ENCODE assay signal across 8 cellular contexts in the genomic region with DNA sequence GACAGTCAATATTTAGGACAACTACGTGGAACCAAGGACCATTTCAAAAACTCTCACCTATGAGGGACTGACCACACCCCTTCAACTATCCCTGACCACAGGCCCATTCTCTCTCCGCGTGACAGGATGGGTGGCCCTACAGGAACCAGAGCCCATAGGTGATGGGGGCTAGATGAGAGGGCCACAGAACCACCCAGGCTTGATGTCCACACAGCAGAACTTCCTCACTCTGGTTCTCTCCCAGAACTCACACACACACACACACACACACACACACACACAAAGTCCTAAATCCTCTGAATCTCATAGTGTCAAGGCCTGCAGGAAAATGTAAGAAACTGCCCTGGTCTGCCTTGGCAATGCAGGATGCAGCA.
A peak's percentile ranks its signal among the peaks of the same experiment; 100 is the strongest.
DNase-seq lines count a peak whose midpoint lies in the region; ATAC-seq and TF ChIP-seq lines count a peak whose summit lies in the region.

No MANE protein-coding gene starts in this region.

- in situ Hi-C loops in KBM-7 (cut with MboI; ENCODE audit: low pct_unique_long_range_greater_than_20kb, low sequenced_read_pairs) = loop anchor here (25.0 kb wide), 1 partner anchor 237 kb away; no protein-coding TSS in a partner anchor

- no peak for TF ChIP-seq CTCF in NB4 (IDR thresholded peaks at IDR 0.05; ENCODE audit: low read depth, low read length)
- TF ChIP-seq CTCF in choroid plexus epithelial cell (conservative IDR thresholded peaks at IDR 0.05; ENCODE audit: low read depth, low read length) = no peak
- TF ChIP-seq CTCF in nephron (IDR thresholded peaks at IDR 0.05; ENCODE audit: unreplicated experiment in 3 of 3) = no peak

- TF ChIP-seq POLR2A in NB4 (IDR thresholded peaks at IDR 0.05; ENCODE audit: extremely low read depth, insufficient read length) (no peak), erythroblast (IDR thresholded peaks at IDR 0.05; ENCODE audit: low read length) (no peak)

- no peaks in the 10 kb centered on the region for H3K27me3 Mint-ChIP-seq in nephron (ENCODE audit: low read depth)

- H3K4me3 ChIP-seq in NB4 (ENCODE audit: low read depth, low read length) (peak overlapping the region; percentile 62), choroid plexus epithelial cell (ENCODE audit: low read depth, low read length) (peak overlapping the region; percentile 11)

- DNase-seq in CD1c-positive myeloid dendritic cell (ENCODE audit: extremely low spot score) (peak; percentile 24), NB4 (ENCODE audit: low read depth) (no peak), choroid plexus epithelial cell (ENCODE audit: low read depth) (no peak), KBM-7 (no peak), SKM-1 treated with dmso at 0.1 percent for 144 hours (lab: John Stamatoyannopoulos, UW; ENCODE audit: unreplicated experiment) (no peak), erythroblast (lab: John Stamatoyannopoulos, UW) (no peak)

- peak overlapping the region; percentile 20 to 89 (median 76) for H3K27ac Mint-ChIP-seq in nephron

- H3K36me3 Mint-ChIP-seq in nephron (ENCODE audit: low read depth) = peaks cover 18% of the 10 kb centered on the region

- peak overlapping the region; percentile 78 to 91 (median 90) for H3K4me3 Mint-ChIP-seq in nephron

- no peak for ATAC-seq in HG02970 (IDR thresholded peaks at IDR 0.05; ENCODE audit: low FRiP score, unreplicated experiment)

- H3K4me1 Mint-ChIP-seq in nephron = peaks cover 13% of the 10 kb centered on the region

- H3K9me3 Mint-ChIP-seq in nephron = no peaks in the 10 kb centered on the region
